18 cellular contexts compared by ENCODE assay signal in the genomic region with DNA sequence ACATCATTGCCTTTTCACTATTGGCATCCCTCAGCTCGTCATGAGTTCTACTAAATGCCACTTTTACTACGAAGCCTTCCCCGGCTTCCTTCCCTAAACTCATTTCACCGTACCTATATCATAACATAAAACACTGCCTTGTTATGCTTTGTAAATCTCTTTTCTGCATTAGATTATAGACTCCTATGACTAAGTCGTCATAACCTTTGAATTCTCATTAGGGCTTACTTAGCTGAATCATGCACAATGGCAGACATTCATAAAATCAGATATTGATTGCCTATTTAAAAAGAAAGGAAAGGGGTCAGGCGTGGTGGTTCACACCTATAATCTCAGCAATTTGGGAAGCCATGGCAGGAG. TPM values are rescaled to one million over a fixed set of nuclear protein-coding genes. Genes with fewer than 3 reads are reported as not detected.
DNase-seq lines count a peak whose midpoint lies in the region; ATAC-seq, FAIRE-seq and TF ChIP-seq lines count a peak whose summit lies in the region.
"Had no signal": no experiment of that assay in that cellular context is flagged by ENCODE, and none has a peak within 500 bp of the region (broad histone marks: within the 10 kb centered on the region; RNA-seq: fewer than 3 reads in every experiment).

No MANE protein-coding gene starts in this region.

- peaks cover 9 to 32% of the 10 kb centered on the region in 2 donors for H3K36me3 Mint-ChIP-seq in activated T-cell treated with anti-CD3 and anti-CD28 coated beads, Interleukin-2, amount 50 U/mL, for 72 hours (ENCODE audit: insufficient read depth in 2 of 2)
- peaks cover 42% of the 10 kb centered on the region for H3K36me3 Mint-ChIP-seq in activated naive CD8-positive, alpha-beta T cell treated with anti-CD3 and anti-CD28 coated beads, Interleukin-2, amount 10 ng/mL, durations not matched to agents 7 days and 5 days
- peaks cover 42 to 77% of the 10 kb centered on the region in 2 donors for H3K36me3 Mint-ChIP-seq in stimulated activated naive B cell treated with anti-CD40 and anti-IgM and Interleukin-4, amounts not matched to agents 10 μg/mL and 1 μg/mL and 100 μg/mL, for 72 hours

- H3K9me3 Mint-ChIP-seq in activated T-cell treated with anti-CD3 and anti-CD28 coated beads, Interleukin-2, amount 50 U/mL, for 72 hours = peaks cover 0 to 2% of the 10 kb centered on the region in 2 donors
- peaks cover 4% of the 10 kb centered on the region for H3K9me3 Mint-ChIP-seq in activated naive CD8-positive, alpha-beta T cell treated with anti-CD3 and anti-CD28 coated beads, Interleukin-2, amount 10 ng/mL, durations not matched to agents 7 days and 5 days
- peaks cover 6 to 9% of the 10 kb centered on the region in 2 donors for H3K9me3 Mint-ChIP-seq in stimulated activated naive B cell treated with anti-CD40 and anti-IgM and Interleukin-4, amounts not matched to agents 10 μg/mL and 1 μg/mL and 100 μg/mL, for 72 hours

- ATAC-seq in activated T-cell treated with anti-CD3 and anti-CD28 coated beads, Interleukin-2, amount 50 U/mL, for 72 hours (replicated peaks in 1 of 2) = peak; percentile 27 to 54
- ATAC-seq in activated naive CD8-positive, alpha-beta T cell treated with anti-CD3 and anti-CD28 coated beads, Interleukin-2, amount 10 ng/mL, durations not matched to agents 7 days and 5 days (ENCODE audit: low read depth) = no peak
- ATAC-seq in stimulated activated naive B cell treated with anti-CD40 and anti-IgM and Interleukin-4, amounts not matched to agents 10 μg/mL and 1 μg/mL and 100 μg/mL, for 72 hours (replicated peaks) = peak; percentile 39 to 48
- ATAC-seq in SK-N-SH treated with all-trans-retinoic acid at 6 μM for 48 hours = no peak
- ATAC-seq: heart left ventricle had no signal

- H3K27me3 ChIP-seq in uterus = no peaks in the 10 kb centered on the region
- H3K27me3 ChIP-seq: esophagus muscularis mucosa, heart left ventricle had no signal

- no peak overlapping the region for H3K27ac ChIP-seq in uterus
- H3K27ac ChIP-seq: esophagus muscularis mucosa had no signal

- intact Hi-C loops in uterus (cut with DNase I; ENCODE audit: low total_unique reads) = no loop called here

- H3K4me1 ChIP-seq in uterus = no peaks in the 10 kb centered on the region

- TF ChIP-seq POLR2A in H54 (IDR thresholded peaks at IDR 0.05; ENCODE audit: low read depth, low read length) = no peak
- TF ChIP-seq POLR2A in uterus (IDR thresholded peaks at IDR 0.05) = no peak

- FAIRE-seq in H54 (lab: Jason Lieb, UNC) (peak; percentile 38), frontal cortex (lab: Jason Lieb, UNC) (no peak)
- FAIRE-seq: TTC549 had no signal

- H3K4me3 Mint-ChIP-seq in activated T-cell treated with anti-CD3 and anti-CD28 coated beads, Interleukin-2, amount 50 U/mL, for 72 hours = peak overlapping the region; percentile 51 to 70
- H3K4me3 Mint-ChIP-seq in activated naive CD8-positive, alpha-beta T cell treated with anti-CD3 and anti-CD28 coated beads, Interleukin-2, amount 10 ng/mL, durations not matched to agents 7 days and 5 days = peak overlapping the region; percentile 53
- H3K4me3 Mint-ChIP-seq in stimulated activated naive B cell treated with anti-CD40 and anti-IgM and Interleukin-4, amounts not matched to agents 10 μg/mL and 1 μg/mL and 100 μg/mL, for 72 hours = peak overlapping the region; percentile 27 to 61

- no peaks in the 10 kb centered on the region for H3K27me3 Mint-ChIP-seq in activated T-cell treated with anti-CD3 and anti-CD28 coated beads, Interleukin-2, amount 50 U/mL, for 72 hours (ENCODE audit: low read depth)
- no peaks in the 10 kb centered on the region for H3K27me3 Mint-ChIP-seq in activated naive CD8-positive, alpha-beta T cell treated with anti-CD3 and anti-CD28 coated beads, Interleukin-2, amount 10 ng/mL, durations not matched to agents 7 days and 5 days
- H3K27me3 Mint-ChIP-seq in stimulated activated naive B cell treated with anti-CD40 and anti-IgM and Interleukin-4, amounts not matched to agents 10 μg/mL and 1 μg/mL and 100 μg/mL, for 72 hours = no peaks in the 10 kb centered on the region

- POLR2A ChIA-PET in activated naive CD8-positive, alpha-beta T cell treated with anti-CD3 and anti-CD28 coated beads, Interleukin-2, amount 10 ng/mL, durations not matched to agents 7 days and 5 days (lab: Charles Lee) = interaction anchor here (1.2 to 2.2 kb wide), 3 partner anchors 13 to 22 kb away, joined by 4 to 16 read pairs (median 6); a partner anchor contains a TSS

- H3K27ac Mint-ChIP-seq in activated T-cell treated with anti-CD3 and anti-CD28 coated beads, Interleukin-2, amount 50 U/mL, for 72 hours = peak overlapping the region; percentile 85
- H3K27ac Mint-ChIP-seq in activated naive CD8-positive, alpha-beta T cell treated with anti-CD3 and anti-CD28 coated beads, Interleukin-2, amount 10 ng/mL, durations not matched to agents 7 days and 5 days = peak overlapping the region; percentile 28
- H3K27ac Mint-ChIP-seq in stimulated activated naive B cell treated with anti-CD40 and anti-IgM and Interleukin-4, amounts not matched to agents 10 μg/mL and 1 μg/mL and 100 μg/mL, for 72 hours = peak overlapping the region; percentile 89

- DNase-seq in activated T-cell treated with anti-CD3 and anti-CD28 coated beads, Interleukin-2, amount 50 U/mL, for 72 hours = no peak
- no peak for DNase-seq in activated T-cell treated with anti-CD3 and anti-CD28 coated beads, Interleukin-2, amount 50 U/mL, for 48 hours
- no peak for DNase-seq in H54 (ENCODE audit: insufficient read length, low spot score)
- DNase-seq in activated naive CD8-positive, alpha-beta T cell treated with anti-CD3 and anti-CD28 coated beads, Interleukin-2, amount 10 ng/mL, durations not matched to agents 7 days and 5 days = no peak
- no peak for DNase-seq in stimulated activated naive B cell treated with anti-CD40 and anti-IgM and Interleukin-4, amounts not matched to agents 10 μg/mL and 1 μg/mL and 100 μg/mL, for 72 hours
- no peak for DNase-seq in frontal cortex (ENCODE audit: low spot score in 2 of 2)
- DNase-seq in uterus = no peak
- DNase-seq: activated CD8-positive, alpha-beta memory T cell treated with anti-CD3 and anti-CD28 coated beads, Interleukin-2, amount 50 U/mL, for 4 hours; aorta; cortex of kidney; heart left ventricle; kidney glomerular epithelial cell; NCI-H2107; NCI-H748 treated with DMSO at 0.1 percent for 48 hours; RPMI8226 had no signal

- no peak overlapping the region for H3K4me3 ChIP-seq in uterus
- H3K4me3 ChIP-seq: esophagus muscularis mucosa, heart left ventricle had no signal

- peaks cover 0 to 8% of the 10 kb centered on the region in 2 donors for H3K9me3 ChIP-seq in uterus

- no peaks in the 10 kb centered on the region for H3K36me3 ChIP-seq in uterus
- H3K36me3 ChIP-seq: heart left ventricle had no signal

- no peak for TF ChIP-seq CTCF in uterus (IDR thresholded peaks at IDR 0.05)

- peaks cover 77% of the 10 kb centered on the region for H3K4me1 Mint-ChIP-seq in activated T-cell treated with anti-CD3 and anti-CD28 coated beads, Interleukin-2, amount 50 U/mL, for 72 hours (ENCODE audit: low read depth)
- H3K4me1 Mint-ChIP-seq in activated naive CD8-positive, alpha-beta T cell treated with anti-CD3 and anti-CD28 coated beads, Interleukin-2, amount 10 ng/mL, durations not matched to agents 7 days and 5 days = peaks cover 39% of the 10 kb centered on the region
- peaks cover 39 to 72% of the 10 kb centered on the region in 2 donors for H3K4me1 Mint-ChIP-seq in stimulated activated naive B cell treated with anti-CD40 and anti-IgM and Interleukin-4, amounts not matched to agents 10 μg/mL and 1 μg/mL and 100 μg/mL, for 72 hours

TF ChIP-seq in SK-N-SH treated with all-trans-retinoic acid at 6 μM for 48 hours, 23 proteins besides CTCF, POLR2A, EP300 and RAD21:
- TF ChIP-seq ZNF8 (CRISPR knock-in tag; IDR thresholded peaks at IDR 0.05) (no peak), RARB (CRISPR knock-in tag; IDR thresholded peaks at IDR 0.05) (no peak), ZFP3 (CRISPR knock-in tag; IDR thresholded peaks at IDR 0.05) (no peak), ZFP30 (CRISPR knock-in tag; IDR thresholded peaks at IDR 0.05) (no peak)

RNA-seq across cellular contexts. Expression of a gene that starts 21.0 kb away (rescaled TPM):
- 100 to 1,000 TPM; 258 to 337 TPM for total RNA-seq in activated T-cell treated with anti-CD3 and anti-CD28 coated beads, Interleukin-2, amount 50 U/mL, for 72 hours
- total RNA-seq in activated naive CD8-positive, alpha-beta T cell treated with anti-CD3 and anti-CD28 coated beads, Interleukin-2, amount 10 ng/mL, durations not matched to agents 7 days and 5 days = 100 to 1,000 TPM; 249 to 255 TPM
- total RNA-seq in frontal cortex = 15.5 TPM
- 100 to 1,000 TPM in 1 of 4 donors, 10 to 100 TPM in 3; 40.4 to 214 (median 70.1) TPM for total RNA-seq in uterus

Comparison
In these comparisons a context has a peak if more than half of its experiments do, and no peak if none do; other contexts are left out.
1. ATAC-seq: peak in activated T-cell treated with anti-CD3 and anti-CD28 coated beads, Interleukin-2, amount 50 U/mL, for 72 hours (2 of 2) and stimulated activated naive B cell treated with anti-CD40 and anti-IgM and Interleukin-4, amounts not matched to agents 10 μg/mL and 1 μg/mL and 100 μg/mL, for 72 hours (2 of 2); none in activated naive CD8-positive, alpha-beta T cell treated with anti-CD3 and anti-CD28 coated beads, Interleukin-2, amount 10 ng/mL, durations not matched to agents 7 days and 5 days (single experiment) and SK-N-SH treated with all-trans-retinoic acid at 6 μM for 48 hours (single experiment).
2. H3K27ac Mint-ChIP-seq: peak in every context shown above with its lines; median percentile 89 in stimulated activated naive B cell treated with anti-CD40 and anti-IgM and Interleukin-4, amounts not matched to agents 10 μg/mL and 1 μg/mL and 100 μg/mL, for 72 hours; 85 in activated T-cell treated with anti-CD3 and anti-CD28 coated beads, Interleukin-2, amount 50 U/mL, for 72 hours; 28 in activated naive CD8-positive, alpha-beta T cell treated with anti-CD3 and anti-CD28 coated beads, Interleukin-2, amount 10 ng/mL, durations not matched to agents 7 days and 5 days.
3. Peak in every context shown above with its lines, with median percentiles within 50 percentile points of each other: H3K4me3 Mint-ChIP-seq.